In genomic region chr11:102120006-102120405, GRCh38 we compare ENCODE assay signal across 15 cellular contexts. TPM values are rescaled to one million over a fixed set of nuclear protein-coding genes. Genes with fewer than 3 reads are reported as not detected.
DNase-seq lines count a peak whose midpoint lies in the region; ATAC-seq and TF ChIP-seq lines count a peak whose summit lies in the region.
"Had no signal": no experiment of that assay in that cellular context is flagged by ENCODE, and none has a peak within 500 bp of the region (broad histone marks: within the 10 kb centered on the region; RNA-seq: fewer than 3 reads in every experiment).

No MANE protein-coding gene starts in this region.

- H3K4me3 Mint-ChIP-seq in Caco-2 (ENCODE audit: unreplicated experiment): peak overlapping the region; percentile 41
- H3K4me3 Mint-ChIP-seq in endodermal cell: peak overlapping the region; percentile 5
- H3K4me3 Mint-ChIP-seq in nephron: no peak overlapping the region
- H3K4me3 Mint-ChIP-seq: activated naive CD8-positive, alpha-beta T cell treated with anti-CD3 and anti-CD28 coated beads, Interleukin-2, amount 10 ng/mL, durations not matched to agents 7 days and 5 days; effector memory CD8-positive, alpha-beta T cell; IgD-negative memory B cell; naive B cell had no signal

- H3K27ac ChIP-seq in endodermal cell (ENCODE audit: low read depth, low read length): peak overlapping the region; percentile 65
- no peak overlapping the region for H3K27ac ChIP-seq in aorta (ENCODE audit: low read depth in 1 of 2, low read length in 2 of 2)
- H3K27ac ChIP-seq: BLaER1 treated with 17β-estradiol and CSF1 and Interleukin-3, amounts not matched to agents 10 nM and 100 nM; spleen had no signal

- H3K27me3 Mint-ChIP-seq in Caco-2 (ENCODE audit: insufficient read depth, unreplicated experiment) (no peaks in the 10 kb centered on the region), endodermal cell (ENCODE audit: insufficient read depth) (no peaks in the 10 kb centered on the region), nephron (ENCODE audit: low read depth) (no peaks in the 10 kb centered on the region)

- peaks cover 76% of the 10 kb centered on the region for H3K36me3 Mint-ChIP-seq in Caco-2 (ENCODE audit: insufficient read depth, unreplicated experiment)
- peaks cover 52% of the 10 kb centered on the region for H3K36me3 Mint-ChIP-seq in endodermal cell (ENCODE audit: low read depth)
- peaks cover 68% of the 10 kb centered on the region for H3K36me3 Mint-ChIP-seq in nephron (ENCODE audit: low read depth)
- H3K36me3 Mint-ChIP-seq: activated naive CD8-positive, alpha-beta T cell treated with anti-CD3 and anti-CD28 coated beads, Interleukin-2, amount 10 ng/mL, durations not matched to agents 7 days and 5 days; IgD-negative memory B cell; naive B cell had no signal

- 0 out of 2 replicates have a peak, but pooled peaks cover 3% of the 10 kb centered on the region for H3K9me3 ChIP-seq in Caco-2
- H3K9me3 ChIP-seq in endodermal cell (ENCODE audit: control insufficient read depth, low read length): peaks cover 30% of the 10 kb centered on the region
- H3K9me3 ChIP-seq in aorta (ENCODE audit: control insufficient read depth, low read length): no peaks in the 10 kb centered on the region

- POLR2A ChIA-PET in Caco-2 (lab: Charles Lee): no interaction called here

- 0 out of 2 replicates have a peak, but pooled peaks cover 2% of the 10 kb centered on the region for H3K36me3 ChIP-seq in Caco-2 (ENCODE audit: control insufficient read depth, insufficient read depth, low read length)
- peaks cover 54% of the 10 kb centered on the region for H3K36me3 ChIP-seq in endodermal cell (ENCODE audit: control insufficient read depth, insufficient read depth, low read length)
- no peaks in the 10 kb centered on the region for H3K36me3 ChIP-seq in aorta (ENCODE audit: control insufficient read depth in 1 of 2, insufficient read depth in 2 of 2, low read length in 1 of 2)
- H3K36me3 ChIP-seq: spleen had no signal

- H3K4me3 ChIP-seq in Caco-2 (ENCODE audit: low read depth, low read length) (no peak overlapping the region), LNCaP clone FGC (ENCODE audit: low read depth, low read length) (peak overlapping the region; percentile 27), endodermal cell (ENCODE audit: low read length) (peak overlapping the region; percentile 76), aorta (ENCODE audit: low read length in 2 of 2) (no peak overlapping the region)
- H3K4me3 ChIP-seq: BLaER1 treated with 17β-estradiol and CSF1 and Interleukin-3, amounts not matched to agents 10 nM and 100 nM; spleen had no signal

- CTCF ChIA-PET in Caco-2 (lab: Charles Lee): interaction anchor here (0.6 to 1.5 kb wide), 4 partner anchors 148 to 253 kb away, joined by 3 to 4 read pairs (median 3); partner anchors contain the start of gene CEP126

- 40 to 61% methylated on average over 4 of the region's 4 CpGs for WGBS in endodermal cell (ENCODE audit: insufficient coverage in 1 of 2, insufficient read length in 1 of 2), 2 experiments
- 7 to 11% methylated on average over 4 of the region's 4 CpGs for WGBS in aorta, 2 donors

- H3K9me3 Mint-ChIP-seq in Caco-2 (ENCODE audit: unreplicated experiment) (peaks cover 12% of the 10 kb centered on the region), endodermal cell (peaks cover 32% of the 10 kb centered on the region), nephron (peaks cover 15% of the 10 kb centered on the region)
- H3K9me3 Mint-ChIP-seq: activated naive CD8-positive, alpha-beta T cell treated with anti-CD3 and anti-CD28 coated beads, Interleukin-2, amount 10 ng/mL, durations not matched to agents 7 days and 5 days; effector memory CD8-positive, alpha-beta T cell had no signal

- intact Hi-C loops in Caco-2 (cut with micrococcal nuclease; ENCODE audit: unreplicated experiment) (loop anchor here (1.0 to 2.0 kb wide), 4 partner anchors 9 to 109 kb away; no protein-coding TSS in a partner anchor), aorta (cut with DNase I) (no loop called here)

- TF ChIP-seq CTCF in Caco-2 (IDR thresholded peaks at IDR 0.05; ENCODE audit: insufficient read depth in 1 of 2, low read depth in 1 of 2, low read length in 1 of 2, severe bottlenecking in 1 of 2, unreplicated experiment in 1 of 2) (no peak), LNCaP clone FGC (IDR thresholded peaks at IDR 0.05; ENCODE audit: control insufficient read depth, extremely low read depth, insufficient read depth) (no peak), endodermal cell (conservative IDR thresholded peaks at IDR 0.05) (no peak), nephron (IDR thresholded peaks at IDR 0.05; ENCODE audit: unreplicated experiment in 3 of 3) (no peak)

- peak; percentile 72 to 81 for DNase-seq in Caco-2
- DNase-seq in LNCaP clone FGC (ENCODE audit: low read depth): no peak
- no peak for DNase-seq in endodermal cell
- DNase-seq in kidney tubule cell (ENCODE audit: low spot score): no peak
- DNase-seq in stimulated activated CD4-positive, alpha-beta T cell treated with anti-CD3 and anti-CD28 coated beads, Interleukin-4, amount 100 ng/mL, for 1 hour: no peak
- DNase-seq in aorta: no peak
- DNase-seq in putamen (ENCODE audit: low spot score): no peak
- DNase-seq: activated naive CD8-positive, alpha-beta T cell treated with anti-CD3 and anti-CD28 coated beads, Interleukin-2, amount 10 ng/mL, durations not matched to agents 7 days and 5 days; effector memory CD8-positive, alpha-beta T cell; naive B cell; NCI-H2029; spleen had no signal

- ATAC-seq in aorta (ENCODE audit: low FRiP score): no peak
- ATAC-seq: effector memory CD8-positive, alpha-beta T cell had no signal

- H3K27ac Mint-ChIP-seq in Caco-2 (ENCODE audit: unreplicated experiment) (peak overlapping the region; percentile 73), endodermal cell (peak overlapping the region; percentile 64), nephron (peak overlapping the region; percentile 9 to 85 (median 47))
- H3K27ac Mint-ChIP-seq: activated naive CD8-positive, alpha-beta T cell treated with anti-CD3 and anti-CD28 coated beads, Interleukin-2, amount 10 ng/mL, durations not matched to agents 7 days and 5 days; effector memory CD8-positive, alpha-beta T cell; IgD-negative memory B cell; naive B cell had no signal

- peaks cover 64% of the 10 kb centered on the region for H3K4me1 ChIP-seq in Caco-2
- peaks cover 31% of the 10 kb centered on the region for H3K4me1 ChIP-seq in endodermal cell (ENCODE audit: control insufficient read depth, insufficient read depth, low read length)
- H3K4me1 ChIP-seq in aorta (ENCODE audit: control insufficient read depth in 1 of 2, insufficient read depth in 2 of 2, low read length in 2 of 2): peaks cover 7 to 13% of the 10 kb centered on the region in 2 donors

- H3K27me3 ChIP-seq in Caco-2 (replicated peaks; ENCODE audit: control insufficient read depth, insufficient read depth, low read length): no peaks in the 10 kb centered on the region
- no peaks in the 10 kb centered on the region for H3K27me3 ChIP-seq in endodermal cell (ENCODE audit: control insufficient read depth, insufficient read depth, low read length, poor library complexity, severe bottlenecking)
- no peaks in the 10 kb centered on the region for H3K27me3 ChIP-seq in aorta (ENCODE audit: control insufficient read depth in 1 of 2, insufficient read depth in 2 of 2, low read length in 1 of 2)

- H3K9ac ChIP-seq in endodermal cell (ENCODE audit: extremely low read depth, low read length, poor library complexity, severe bottlenecking): no peak overlapping the region
- H3K9ac ChIP-seq: BLaER1 treated with 17β-estradiol and CSF1 and Interleukin-3, amounts not matched to agents 10 nM and 100 nM had no signal

- H3K4me1 Mint-ChIP-seq in Caco-2 (ENCODE audit: low read depth, unreplicated experiment): peaks cover 68% of the 10 kb centered on the region
- H3K4me1 Mint-ChIP-seq in endodermal cell: peaks cover 58% of the 10 kb centered on the region
- H3K4me1 Mint-ChIP-seq in nephron: peaks cover 51% of the 10 kb centered on the region
- H3K4me1 Mint-ChIP-seq: naive B cell had no signal

- BruUV-seq in Caco-2 (replicated peaks; lab: Mats Ljungman, UMichigan): no TSS peak

RNA-seq across cellular contexts. Expression of gene YAP1, which starts 9.8 kb away (rescaled TPM):
- 207 and 227 TPM in 2 replicates for total RNA-seq in Caco-2 (2022)
- 100 to 1,000 TPM; 224 to 228 TPM for total RNA-seq in endodermal cell
- polyA plus RNA-seq in endodermal cell (2013, experiment 1 of 2): 132 TPM
- polyA plus RNA-seq in endodermal cell (2013, experiment 2 of 2): 122 TPM
- 100 to 1,000 TPM; 215 to 393 TPM for total RNA-seq in aorta
- 10 to 100 TPM; 76.0 to 77.5 TPM for polyA plus RNA-seq in aorta
- polyA plus RNA-seq: IgD-negative memory B cell had no signal

Comparison
In these comparisons a context has a peak if more than half of its experiments do, and no peak if none do; other contexts are left out.
1. DNase-seq: peak in Caco-2 (2 of 2); none in LNCaP clone FGC (single experiment), endodermal cell (single experiment), kidney tubule cell (single experiment), stimulated activated CD4-positive, alpha-beta T cell treated with anti-CD3 and anti-CD28 coated beads, Interleukin-4, amount 100 ng/mL, for 1 hour (single experiment), aorta (0 of 2) and putamen (single experiment).
2. H3K4me3 ChIP-seq: peak in LNCaP clone FGC (single experiment) and endodermal cell (single experiment); none in Caco-2 (single experiment) and aorta (0 of 2).
3. H3K4me3 Mint-ChIP-seq: peak in Caco-2 (single experiment) and endodermal cell (single experiment); none in nephron (0 of 3).
4. Peak in every context shown above with its lines, with median percentiles within 50 percentile points of each other: H3K27ac Mint-ChIP-seq.